8 cellular contexts compared by ENCODE assay signal in genomic region chr19:57499680-57500395, GRCh38. TPM values are rescaled to one million over a fixed set of nuclear protein-coding genes. Genes with fewer than 3 reads are reported as not detected.
DNase-seq lines count a peak whose midpoint lies in the region.
"Not testable (repeated sequence)": the region's sequence is repeated elsewhere in the genome, so short reads cannot be mapped to it uniquely, and the experiment has no call there.

Gene ZNF773, plus strand, starts transcription at chr19:57499938. Its CDS starts 143 bp downstream, at chr19:57500081.

- not testable (repeated sequence) for H3K4me1 ChIP-seq in ES-I3 (ENCODE audit: insufficient read depth, low read length); neuron (ENCODE audit: insufficient read depth, low read length); stomach smooth muscle (ENCODE audit: control insufficient read depth, insufficient read depth, low read length)

- not testable (repeated sequence) for H3K36me3 ChIP-seq in ES-I3 (ENCODE audit: insufficient read depth, low read length); H7 (replicated peaks; ENCODE audit: control insufficient read depth, insufficient read depth, low read length)
- H3K36me3 ChIP-seq in MG63 (peaks cover 29% of the 10 kb centered on the region), neuron (ENCODE audit: insufficient read depth, low read length) (peaks cover 22% of the 10 kb centered on the region), stomach smooth muscle (ENCODE audit: control insufficient read depth in 2 of 2, insufficient read depth in 2 of 2, low read length in 2 of 2) (peaks cover 2 to 12% of the 10 kb centered on the region in 2 donors)

- H3K27ac ChIP-seq in stomach smooth muscle (ENCODE audit: low read length): peak within 1 kb of the TSS; percentile 53

- H3K4me3 ChIP-seq in H7 (ENCODE audit: insufficient read depth, low read depth, low read length) (peak within 1 kb of the TSS; percentile 73), MG63 (peak within 1 kb of the TSS; percentile 99), neuron (ENCODE audit: low read length) (peak within 1 kb of the TSS; percentile 80), stomach smooth muscle (ENCODE audit: low read length in 2 of 2) (peak within 1 kb of the TSS; percentile 56 to 86)

- H3K9ac ChIP-seq in ES-I3 (ENCODE audit: low read depth, low read length) (peak within 1 kb of the TSS; percentile 63), stomach smooth muscle (ENCODE audit: low read length in 2 of 2) (peak within 1 kb of the TSS; percentile 68 to 71)

- H3K27me3 ChIP-seq in H7 (ENCODE audit: control insufficient read depth, insufficient read depth, low read length); MG63; neuron (ENCODE audit: insufficient read depth, low read length); stomach smooth muscle (ENCODE audit: control insufficient read depth in 1 of 2, insufficient read depth in 2 of 2, low read length in 2 of 2): not testable (repeated sequence)

- H3K9me3 ChIP-seq in ES-I3 (ENCODE audit: control insufficient read depth, insufficient read depth, low read length); stomach smooth muscle (ENCODE audit: control insufficient read depth in 2 of 2, low read length in 2 of 2): not testable (repeated sequence)
- peaks cover 14% of the 10 kb centered on the region; the same call in 1 of the 2 replicates for H3K9me3 ChIP-seq in MG63
- peaks cover 23% of the 10 kb centered on the region for H3K9me3 ChIP-seq in neuron (ENCODE audit: low read length)

- DNase-seq in H7 (peak; percentile 94), MG63 (peak; percentile 98), SHP77 treated with DMSO at 0.1 percent for 48 hours (lab: John Stamatoyannopoulos, UW) (peak; percentile 76), activated gamma-delta T cell (lab: John Stamatoyannopoulos, UW) (peak; percentile 88), foreskin melanocyte (peak; percentile 95)

- not testable (repeated sequence) for H2AFZ ChIP-seq in neuron (ENCODE audit: low read depth, low read length)

RNA-seq across cellular contexts. Expression of gene ZNF773, which starts in this region (rescaled TPM):
- 7.2 and 9.3 TPM in 2 replicates for total RNA-seq in H7 (2014; rRNA removed; shearing (Covaris generic))
- total RNA-seq in MG63 (2014; rRNA removed; shearing (Covaris generic); ENCODE audit: low replicate concordance): 8.6 and 22.8 TPM in 2 replicates

Comparison
In these comparisons a context has a peak if more than half of its experiments do, and no peak if none do; other contexts are left out.
1. Peak in every context shown above with its lines: DNase-seq, H3K4me3 ChIP-seq and H3K27ac ChIP-seq.